10 cellular contexts compared by ENCODE assay signal in the genomic region with DNA sequence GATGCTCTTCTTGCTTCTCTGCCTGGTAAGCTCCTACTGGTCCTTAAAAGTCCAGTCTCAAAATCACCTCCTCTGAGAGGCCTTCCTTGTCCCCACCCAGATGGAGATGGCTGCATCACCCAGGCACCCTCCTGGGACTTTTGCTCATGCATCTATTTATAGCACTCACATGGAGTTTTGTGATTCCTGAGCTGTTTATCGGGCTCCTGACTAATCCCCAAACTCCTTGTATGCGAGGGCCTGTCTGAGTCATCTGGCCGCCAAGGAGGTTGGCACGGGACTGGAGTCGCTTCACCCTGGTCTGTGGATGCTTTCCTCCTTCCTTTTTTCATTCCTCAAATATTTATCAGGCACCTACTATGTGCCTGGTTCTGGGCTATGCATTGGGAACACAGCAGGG. TPM values are rescaled to one million over a fixed set of nuclear protein-coding genes. Genes with fewer than 3 reads are reported as not detected.
A peak's percentile ranks its signal among the peaks of the same experiment; 100 is the strongest.
DNase-seq lines count a peak whose midpoint lies in the region; ATAC-seq and TF ChIP-seq lines count a peak whose summit lies in the region.
"Had no signal": no experiment of that assay in that cellular context is flagged by ENCODE, and none has a peak within 500 bp of the region (broad histone marks: within the 10 kb centered on the region; RNA-seq: fewer than 3 reads in every experiment).

No MANE protein-coding gene starts in this region.

- TF ChIP-seq CTCF in brain (conservative IDR thresholded peaks at IDR 0.05), result no peak
- TF ChIP-seq CTCF in activated CD8-positive, alpha-beta T cell treated with anti-CD3 and anti-CD28 coated beads for 36 hours (IDR thresholded peaks at IDR 0.05), result no peak

- in situ Hi-C loops in GM23248 (cut with MboI), result no loop called here

- WGBS in GM23248 (ENCODE audit: low coverage in 1 of 2, low lambda C conversion rate in 2 of 2, missing lambda C conversion rate in 2 of 2), 2 experiments, result 1 to 3% methylated on average over 5 of the region's 5 CpGs
- WGBS in mesodermal cell (ENCODE audit: insufficient coverage in 2 of 2), 2 experiments, result 53 to 68% methylated on average over 3 to 4 of the region's 5 CpGs

- peak; percentile 100 for DNase-seq in GM23248
- DNase-seq in activated gamma-delta T cell treated with Interleukin-2 at 50 U/mL for 16 hours, result no peak
- no peak for DNase-seq in activated CD8-positive, alpha-beta T cell treated with anti-CD3 and anti-CD28 coated beads for 36 hours
- DNase-seq: body of pancreas had no signal

- peak overlapping the region in 4 of 5 experiments; percentile 19 to 78 (median 70) for H3K27ac Mint-ChIP-seq in brain
- no peak overlapping the region for H3K27ac Mint-ChIP-seq in activated CD8-positive, alpha-beta T cell treated with anti-CD3 and anti-CD28 coated beads for 36 hours

- H3K9me3 Mint-ChIP-seq in brain, result peaks cover 0 to 2% (median 0%) of the 10 kb centered on the region in 5 experiments
- no peaks in the 10 kb centered on the region for H3K9me3 Mint-ChIP-seq in activated CD8-positive, alpha-beta T cell treated with anti-CD3 and anti-CD28 coated beads for 36 hours

- peaks cover 35% of the 10 kb centered on the region for H3K4me1 ChIP-seq in ACC112 (ENCODE audit: control insufficient read depth, insufficient read depth, low read length, unreplicated experiment)
- peaks cover 21% of the 10 kb centered on the region for H3K4me1 ChIP-seq in GM23248 (ENCODE audit: insufficient read depth)
- peaks cover 31% of the 10 kb centered on the region for H3K4me1 ChIP-seq in mesodermal cell (ENCODE audit: control insufficient read depth, insufficient read depth, low read length, poor library complexity, severe bottlenecking)

- H2AFZ ChIP-seq in ACC112 (ENCODE audit: low read length, unreplicated experiment) (no peak overlapping the region), GM23248 (no peak overlapping the region)

- peak overlapping the region; percentile 48 to 82 (median 65) for H3K4me3 Mint-ChIP-seq in brain
- no peak overlapping the region for H3K4me3 Mint-ChIP-seq in activated CD8-positive, alpha-beta T cell treated with anti-CD3 and anti-CD28 coated beads for 36 hours

- H3K4me3 ChIP-seq in ACC112 (ENCODE audit: low read depth, low read length), result no peak overlapping the region
- H3K4me3 ChIP-seq in GM23248, result no peak overlapping the region
- no peak overlapping the region for H3K4me3 ChIP-seq in mesodermal cell (ENCODE audit: extremely low read depth, insufficient read depth, low read length, poor library complexity, severe bottlenecking)
- H3K4me3 ChIP-seq: body of pancreas, ovary had no signal

- H3K27me3 ChIP-seq in ACC112 (ENCODE audit: insufficient read depth, low read length) (no peaks in the 10 kb centered on the region), GM23248 (replicated peaks; ENCODE audit: insufficient read depth) (no peaks in the 10 kb centered on the region)
- H3K27me3 ChIP-seq: body of pancreas, ovary had no signal

- no peak overlapping the region for H3K4me2 ChIP-seq in GM23248 (ENCODE audit: unreplicated experiment)

- H3K27me3 Mint-ChIP-seq in brain, result peaks cover 17% of the 10 kb centered on the region
- H3K27me3 Mint-ChIP-seq in activated CD8-positive, alpha-beta T cell treated with anti-CD3 and anti-CD28 coated beads for 36 hours, result no peaks in the 10 kb centered on the region

- H3K9me3 ChIP-seq in GM23248 (ENCODE audit: low read depth), result no peaks in the 10 kb centered on the region
- no peaks in the 10 kb centered on the region for H3K9me3 ChIP-seq in mesodermal cell (ENCODE audit: control insufficient read depth, low read length)
- H3K9me3 ChIP-seq: body of pancreas, ovary had no signal

- H3K79me2 ChIP-seq in ACC112 (ENCODE audit: control insufficient read depth, insufficient read depth, low read length, unreplicated experiment), result peaks cover 25% of the 10 kb centered on the region
- H3K79me2 ChIP-seq in GM23248 (ENCODE audit: insufficient read depth), result peaks cover 26% of the 10 kb centered on the region

- no peaks in the 10 kb centered on the region for H4K20me1 ChIP-seq in GM23248 (ENCODE audit: insufficient read depth)

- POLR2A ChIA-PET in activated CD8-positive, alpha-beta T cell treated with anti-CD3 and anti-CD28 coated beads for 36 hours (lab: Charles Lee), result no interaction called here

- H3K27ac ChIP-seq in ACC112 (ENCODE audit: low read depth, low read length) (peak overlapping the region; percentile 83), GM23248 (peak overlapping the region; percentile 87), mesodermal cell (ENCODE audit: low read depth, low read length, severe bottlenecking) (peak overlapping the region; percentile 47)
- H3K27ac ChIP-seq: body of pancreas, ovary had no signal

- peaks cover 46% of the 10 kb centered on the region for H3F3A ChIP-seq in GM23248 (ENCODE audit: insufficient read depth)

- H3K36me3 Mint-ChIP-seq in brain, result no peaks in the 10 kb centered on the region
- H3K36me3 Mint-ChIP-seq in activated CD8-positive, alpha-beta T cell treated with anti-CD3 and anti-CD28 coated beads for 36 hours (ENCODE audit: low read depth), result peaks cover 22% of the 10 kb centered on the region

- peaks cover 39% of the 10 kb centered on the region for H3K4me1 Mint-ChIP-seq in brain
- H3K4me1 Mint-ChIP-seq in activated CD8-positive, alpha-beta T cell treated with anti-CD3 and anti-CD28 coated beads for 36 hours (ENCODE audit: low read depth), result peaks cover 50% of the 10 kb centered on the region

- CTCF ChIA-PET in activated CD8-positive, alpha-beta T cell treated with anti-CD3 and anti-CD28 coated beads for 36 hours (lab: Charles Lee), result no interaction called here

- intact Hi-C loops in activated CD8-positive, alpha-beta T cell treated with anti-CD3 and anti-CD28 coated beads for 36 hours (cut with micrococcal nuclease), result loop anchor here (5.0 to 10.0 kb wide), 3 partner anchors 157 to 237 kb away; a partner anchor contains a TSS

- peak overlapping the region; percentile 42 for H3K9ac ChIP-seq in GM23248

- ATAC-seq in GM18868 (IDR thresholded peaks at IDR 0.05; ENCODE audit: unreplicated experiment), result no peak
- no peak for ATAC-seq in GM19452 (IDR thresholded peaks at IDR 0.05; ENCODE audit: unreplicated experiment)
- ATAC-seq in activated CD8-positive, alpha-beta T cell treated with anti-CD3 and anti-CD28 coated beads for 36 hours, result no peak
- ATAC-seq: body of pancreas had no signal

- H3K9me2 ChIP-seq in GM23248 (ENCODE audit: insufficient read depth), result no peaks in the 10 kb centered on the region

- H3K36me3 ChIP-seq in ACC112 (ENCODE audit: insufficient read depth, low read length), result no peaks in the 10 kb centered on the region
- no peaks in the 10 kb centered on the region for H3K36me3 ChIP-seq in GM23248 (ENCODE audit: low read depth)
- peaks cover 2% of the 10 kb centered on the region for H3K36me3 ChIP-seq in mesodermal cell (ENCODE audit: control insufficient read depth, insufficient read depth, low read length)
- H3K36me3 ChIP-seq: ovary had no signal

RNA-seq across cellular contexts. Expression of a gene that starts 2.3 kb away (rescaled TPM):
- 32.2 and 42.6 TPM in 2 replicates for total RNA-seq in GM23248 (2014; rRNA removed; shearing (Covaris generic))
- polyA plus RNA-seq in GM23248 (2016; fragmentation: Nextera tagmentation; extraction: Ambion mirVana) (119 and 125 TPM in 2 replicates), brain (ENCODE audit: insufficient read depth, low read depth, low replicate concordance) (19.0 TPM)
- 30.0 TPM for polyA plus RNA-seq in mesodermal cell (2013, experiment 1 of 2)
- polyA plus RNA-seq in mesodermal cell (2013, experiment 2 of 2), result 25.6 TPM
- total RNA-seq in activated CD8-positive, alpha-beta T cell treated with anti-CD3 and anti-CD28 coated beads for 36 hours, result 100 to 1,000 TPM; 151 to 153 TPM

RNA-seq across cellular contexts. Expression of a gene that starts 29.0 kb away (rescaled TPM):
- 5.0 and 9.6 TPM in 2 replicates for total RNA-seq in GM23248 (2014; rRNA removed; shearing (Covaris generic))
- polyA plus RNA-seq in GM23248 (2016; fragmentation: Nextera tagmentation; extraction: Ambion mirVana) (3.6 and 4.0 TPM in 2 replicates), brain (ENCODE audit: insufficient read depth, low read depth, low replicate concordance) (19.6 TPM)
- 11.2 TPM for polyA plus RNA-seq in mesodermal cell (2013, experiment 1 of 2)
- polyA plus RNA-seq in mesodermal cell (2013, experiment 2 of 2), result 9.6 TPM
- total RNA-seq in activated CD8-positive, alpha-beta T cell treated with anti-CD3 and anti-CD28 coated beads for 36 hours, result 1 to 10 TPM; 1.1 to 1.3 TPM
